9 cellular contexts compared by ENCODE assay signal in genomic region chr18:47397671-47398319, GRCh38.
DNase-seq lines count a peak whose midpoint lies in the region; ATAC-seq, FAIRE-seq and TF ChIP-seq lines count a peak whose summit lies in the region.
"Had no signal": no experiment of that assay in that cellular context is flagged by ENCODE, and none has a peak within 500 bp of the region (broad histone marks: within the 10 kb centered on the region; RNA-seq: fewer than 3 reads in every experiment).

No MANE protein-coding gene starts in this region.

- dilution Hi-C loops in keratinocyte (cut with MboI; ENCODE audit: extremely low pct_ligation_motif_present, low sequenced_read_pairs) = no loop called here

- peaks cover 2% of the 10 kb centered on the region; the same call in 1 of the 3 replicates for H3K36me3 Mint-ChIP-seq in GM23338 (ENCODE audit: low read depth)
- H3K36me3 Mint-ChIP-seq in activated T-helper 17 cell treated with anti-CD3 and anti-CD28 coated beads, Interleukin-2, amount 50 U/mL, for 72 hours (ENCODE audit: low read depth) = no peaks in the 10 kb centered on the region
- H3K36me3 Mint-ChIP-seq in CD4-positive, alpha-beta T cell (ENCODE audit: low read depth) = no peaks in the 10 kb centered on the region

- CTCF ChIA-PET in CD4-positive, alpha-beta T cell (lab: Charles Lee) = no interaction called here

- H3K9me3 ChIP-seq in keratinocyte (ENCODE audit: control insufficient read depth, low read depth, low read length) = no peaks in the 10 kb centered on the region
- peaks cover 5% of the 10 kb centered on the region for H3K9me3 ChIP-seq in CD4-positive, alpha-beta T cell (ENCODE audit: control insufficient read depth, low read length)

- no peaks in the 10 kb centered on the region for H3K9me1 ChIP-seq in keratinocyte (ENCODE audit: control insufficient read depth, extremely low read depth, insufficient read depth, low read length)

- H3K27me3 Mint-ChIP-seq in GM23338 (ENCODE audit: insufficient read depth, low read depth, poor library complexity) = peaks cover 7% of the 10 kb centered on the region
- peaks cover 24% of the 10 kb centered on the region for H3K27me3 Mint-ChIP-seq in activated T-helper 17 cell treated with anti-CD3 and anti-CD28 coated beads, Interleukin-2, amount 50 U/mL, for 72 hours
- peaks cover 22% of the 10 kb centered on the region for H3K27me3 Mint-ChIP-seq in CD4-positive, alpha-beta T cell

- no peaks in the 10 kb centered on the region for H3F3A ChIP-seq in GM23338 (replicated peaks; ENCODE audit: low read depth)

- H3K9me2 ChIP-seq in GM23338 (ENCODE audit: insufficient read depth) = peaks cover 5% of the 10 kb centered on the region; the same call in 1 of the 2 replicates

- H3K9me3 Mint-ChIP-seq in GM23338 = peaks cover 10% of the 10 kb centered on the region; the same call in 2 of the 3 replicates
- H3K9me3 Mint-ChIP-seq in activated T-helper 17 cell treated with anti-CD3 and anti-CD28 coated beads, Interleukin-2, amount 50 U/mL, for 72 hours = peaks cover 13% of the 10 kb centered on the region
- peaks cover 3% of the 10 kb centered on the region for H3K9me3 Mint-ChIP-seq in CD4-positive, alpha-beta T cell

- no peaks in the 10 kb centered on the region for H3K79me2 ChIP-seq in GM23338 (replicated peaks; ENCODE audit: insufficient read depth)
- no peaks in the 10 kb centered on the region for H3K79me2 ChIP-seq in keratinocyte (ENCODE audit: control insufficient read depth, insufficient read depth, low read length)

- H3K27ac ChIP-seq in GM23338 (ENCODE audit: low read depth) = no peak overlapping the region
- H3K27ac ChIP-seq in keratinocyte (ENCODE audit: control insufficient read depth, insufficient read depth, low read length) = no peak overlapping the region
- H3K27ac ChIP-seq in CD4-positive, alpha-beta T cell (ENCODE audit: low read depth, low read length) = no peak overlapping the region

- DNase-seq in D341Med (ENCODE audit: low spot score) = peak; percentile 62
- DNase-seq in GM23338 (ENCODE audit: low spot score) = peak; percentile 82
- peak; percentile 54 for DNase-seq in RPMI8226
- DNase-seq in keratinocyte (ENCODE audit: low read depth, low spot score) = no peak
- no peak for DNase-seq in putamen (ENCODE audit: low spot score)
- DNase-seq in CD4-positive, alpha-beta T cell = no peak
- DNase-seq: NCI-H446 had no signal

- H3K27me3 ChIP-seq in GM23338 (ENCODE audit: insufficient read depth) = no peaks in the 10 kb centered on the region
- H3K27me3 ChIP-seq in keratinocyte (ENCODE audit: control insufficient read depth, extremely low read depth, insufficient read depth, low read length) = no peaks in the 10 kb centered on the region
- H3K27me3 ChIP-seq in CD4-positive, alpha-beta T cell (ENCODE audit: control insufficient read depth, insufficient read depth, low read length) = peaks cover 5% of the 10 kb centered on the region

- ATAC-seq in GM23338 (peak; percentile 91), HG02763 (IDR thresholded peaks at IDR 0.05; ENCODE audit: unreplicated experiment) (no peak)
- no peak for ATAC-seq in activated T-helper 17 cell treated with anti-CD3 and anti-CD28 coated beads, Interleukin-2, amount 50 U/mL, for 72 hours (replicated peaks)
- ATAC-seq in CD4-positive, alpha-beta T cell (ENCODE audit: poor library complexity) = no peak

- H3K4me3 ChIP-seq in GM23338 = no peak overlapping the region
- no peak overlapping the region for H3K4me3 ChIP-seq in keratinocyte (ENCODE audit: control insufficient read depth in 2 of 3, extremely low read depth in 1 of 3, insufficient read depth in 2 of 3, low read depth in 1 of 3, low read length in 3 of 3)

- no peak for FAIRE-seq in keratinocyte (lab: Jason Lieb, UNC)

- H3K4me1 ChIP-seq in GM23338 (ENCODE audit: insufficient read depth) (no peaks in the 10 kb centered on the region), keratinocyte (ENCODE audit: control insufficient read depth, extremely low read depth, insufficient read depth, low read length) (no peaks in the 10 kb centered on the region)

- POLR2A ChIA-PET in CD4-positive, alpha-beta T cell (lab: Charles Lee) = no interaction called here

- no peak overlapping the region for H2AFZ ChIP-seq in GM23338
- H2AFZ ChIP-seq in keratinocyte (ENCODE audit: control insufficient read depth, low read length) = no peak overlapping the region

- intact Hi-C loops in CD4-positive, alpha-beta T cell (cut with DNase I, micrococcal nuclease) = no loop called here

- H3K36me3 ChIP-seq in GM23338 (ENCODE audit: insufficient read depth) = no peaks in the 10 kb centered on the region
- no peaks in the 10 kb centered on the region for H3K36me3 ChIP-seq in keratinocyte (ENCODE audit: control insufficient read depth in 2 of 2, extremely low read depth in 1 of 2, insufficient read depth in 2 of 2, low read length in 2 of 2)

- TF ChIP-seq CTCF in GM23338 (conservative IDR thresholded peaks at IDR 0.05; ENCODE audit: low read depth in 2 of 2) = peak; percentile 89 to 93
- peak; percentile 17 to 36 (median 34) for TF ChIP-seq CTCF in keratinocyte (optimal IDR thresholded peaks at IDR 0.05 in 1 of 3, IDR thresholded peaks at IDR 0.05 in 1 of 3, conservative IDR thresholded peaks at IDR 0.05 in 1 of 3; ENCODE audit: extremely low read depth in 1 of 3, insufficient read depth in 2 of 3, low read length in 3 of 3)
- TF ChIP-seq CTCF in CD4-positive, alpha-beta T cell (IDR thresholded peaks at IDR 0.05) = no peak

- H3K4me2 ChIP-seq in GM23338 (no peak overlapping the region), keratinocyte (ENCODE audit: control insufficient read depth, extremely low read depth, insufficient read depth, low read depth, low read length) (no peak overlapping the region)

- H4K20me1 ChIP-seq in GM23338 (replicated peaks; ENCODE audit: insufficient read depth) (no peaks in the 10 kb centered on the region), keratinocyte (ENCODE audit: control insufficient read depth, extremely low read depth, insufficient read depth, low read length) (no peaks in the 10 kb centered on the region)

- no peak overlapping the region for H3K9ac ChIP-seq in keratinocyte (ENCODE audit: control insufficient read depth, extremely low read depth, insufficient read depth, low read length)

- no peak overlapping the region for H3K27ac Mint-ChIP-seq in GM23338
- H3K27ac Mint-ChIP-seq in activated T-helper 17 cell treated with anti-CD3 and anti-CD28 coated beads, Interleukin-2, amount 50 U/mL, for 72 hours = no peak overlapping the region
- H3K27ac Mint-ChIP-seq in CD4-positive, alpha-beta T cell = no peak overlapping the region

- H3K4me1 Mint-ChIP-seq in GM23338 = no peaks in the 10 kb centered on the region
- H3K4me1 Mint-ChIP-seq in activated T-helper 17 cell treated with anti-CD3 and anti-CD28 coated beads, Interleukin-2, amount 50 U/mL, for 72 hours = no peaks in the 10 kb centered on the region
- H3K4me1 Mint-ChIP-seq in CD4-positive, alpha-beta T cell (ENCODE audit: low read depth) = no peaks in the 10 kb centered on the region

- no peak overlapping the region for H3K4me3 Mint-ChIP-seq in GM23338
- no peak overlapping the region for H3K4me3 Mint-ChIP-seq in activated T-helper 17 cell treated with anti-CD3 and anti-CD28 coated beads, Interleukin-2, amount 50 U/mL, for 72 hours
- no peak overlapping the region for H3K4me3 Mint-ChIP-seq in CD4-positive, alpha-beta T cell

TF ChIP-seq in GM23338, 12 proteins besides CTCF, POLR2A, EP300 and RAD21 (continues in another document):
- no peak for TF ChIP-seq ZNF331 (CRISPR knock-in tag; IDR thresholded peaks at IDR 0.05; ENCODE audit: low read depth)
- no peak for TF ChIP-seq JUNB (IDR thresholded peaks at IDR 0.05; ENCODE audit: unreplicated experiment)
- no peak for TF ChIP-seq REST (IDR thresholded peaks at IDR 0.05; ENCODE audit: unreplicated experiment)
- TF ChIP-seq CREB1 (CRISPR knock-in tag; IDR thresholded peaks at IDR 0.05; ENCODE audit: low read depth) = no peak

Comparison
In these comparisons a context has a peak if more than half of its experiments do, and no peak if none do; other contexts are left out.
1. DNase-seq: peak in D341Med (single experiment), GM23338 (single experiment) and RPMI8226 (single experiment); none in keratinocyte (single experiment), putamen (single experiment) and CD4-positive, alpha-beta T cell (0 of 10).